In genomic region chr16:53257001-53257400, GRCh38 we compare ENCODE assay signal across 13 cellular contexts.
DNase-seq lines count a peak whose midpoint lies in the region; TF ChIP-seq lines count a peak whose summit lies in the region.
"Had no signal": no experiment of that assay in that cellular context is flagged by ENCODE, and none has a peak within 500 bp of the region (broad histone marks: within the 10 kb centered on the region; RNA-seq: fewer than 3 reads in every experiment).

No MANE protein-coding gene starts in this region.

- H3K27me3 ChIP-seq in SJSA1 (replicated peaks) (no peaks in the 10 kb centered on the region), dorsolateral prefrontal cortex (no peaks in the 10 kb centered on the region), H9 (ENCODE audit: insufficient read depth, low read length) (no peaks in the 10 kb centered on the region)
- H3K27me3 ChIP-seq: brain microvascular endothelial cell had no signal

- peaks cover 70% of the 10 kb centered on the region for H3K36me3 ChIP-seq in SJSA1

- H3K23ac ChIP-seq in H9 (ENCODE audit: insufficient read length, low read depth, low read length): no peak overlapping the region

- H2BK20ac ChIP-seq in H9 (ENCODE audit: low read depth, low read length, poor library complexity, severe bottlenecking): no peak overlapping the region

- peaks cover 3 to 4% of the 10 kb centered on the region in 2 experiments; a peak in 2 of 5 replicates for H3K9me3 Mint-ChIP-seq in H9
- H3K9me3 Mint-ChIP-seq: activated T-helper 17 cell treated with anti-CD3 and anti-CD28 coated beads, Interleukin-2, amount 50 U/mL, for 72 hours had no signal

- WGBS in H9 (ENCODE audit: extremely low coverage, insufficient read length, low lambda C conversion rate): no CpG with 5 or more reads among the region's 2 CpGs

- H3K79me1 ChIP-seq in H9 (ENCODE audit: insufficient read depth, low read depth, low read length, poor library complexity, severe bottlenecking): no peaks in the 10 kb centered on the region

- no peak overlapping the region for H2AK5ac ChIP-seq in H9 (ENCODE audit: insufficient read length, low read length)

- H3K4me2 ChIP-seq in H9 (ENCODE audit: insufficient read depth, insufficient read length, low read length): no peak overlapping the region

- H3K79me2 ChIP-seq in H9 (ENCODE audit: insufficient read depth, low read length): no peaks in the 10 kb centered on the region

- no peaks in the 10 kb centered on the region for H3K23me2 ChIP-seq in H9 (ENCODE audit: insufficient read length, low read depth, low read length, poor library complexity, severe bottlenecking)

- no peak overlapping the region for H4K5ac ChIP-seq in H9 (ENCODE audit: insufficient read length, low read depth, low read length)

- peak overlapping the region; percentile 41 for H3K27ac ChIP-seq in SJSA1
- H3K27ac ChIP-seq in dorsolateral prefrontal cortex: no peak overlapping the region
- no peak overlapping the region for H3K27ac ChIP-seq in H9 (ENCODE audit: insufficient read length, low read depth, low read length)
- H3K27ac ChIP-seq: brain microvascular endothelial cell had no signal

- POLR2A ChIA-PET in HEK293T (lab: Yijun Ruan, JAX): no interaction called here

- H3K9ac ChIP-seq in H9 (ENCODE audit: extremely low read depth, insufficient read length, low read length): no peak overlapping the region

- no peak overlapping the region for H3K4me3 Mint-ChIP-seq in H9
- H3K4me3 Mint-ChIP-seq: activated T-helper 17 cell treated with anti-CD3 and anti-CD28 coated beads, Interleukin-2, amount 50 U/mL, for 72 hours had no signal

- no peak overlapping the region for H3K56ac ChIP-seq in H9 (ENCODE audit: insufficient read length, low read depth, low read length)

- no peaks in the 10 kb centered on the region for H4K20me1 ChIP-seq in H9 (ENCODE audit: control insufficient read depth, insufficient read depth, insufficient read length)

- no peak overlapping the region for H2BK5ac ChIP-seq in H9 (ENCODE audit: insufficient read length, low read length)

- peak overlapping the region in 1 of 3 experiments; percentile 63; a peak in 2 of 7 replicates for H3K27ac Mint-ChIP-seq in H9
- H3K27ac Mint-ChIP-seq: activated T-helper 17 cell treated with anti-CD3 and anti-CD28 coated beads, Interleukin-2, amount 50 U/mL, for 72 hours had no signal

- no peaks in the 10 kb centered on the region for H3K27me3 Mint-ChIP-seq in H9 (ENCODE audit: low read depth)
- H3K27me3 Mint-ChIP-seq: activated T-helper 17 cell treated with anti-CD3 and anti-CD28 coated beads, Interleukin-2, amount 50 U/mL, for 72 hours had no signal

- H2BK12ac ChIP-seq in H9 (ENCODE audit: insufficient read length, low read depth, low read length): no peak overlapping the region

- DNase-seq in GM04503 (ENCODE audit: low read depth): peak; percentile 28
- peak in 1 of 2 experiments; percentile 44 for DNase-seq in SJSA1 (ENCODE audit: low read depth in 1 of 2, low spot score in 2 of 2)
- peak; percentile 76 for DNase-seq in fibroblast of pulmonary artery (ENCODE audit: low read depth)
- peak; percentile 38 for DNase-seq in renal cortical epithelial cell (ENCODE audit: low read depth)
- no peak for DNase-seq in dorsolateral prefrontal cortex
- DNase-seq in effector CD8-positive, alpha-beta T cell (lab: John Stamatoyannopoulos, UW): no peak
- DNase-seq in H9: no peak
- no peak for DNase-seq in HEK293T (ENCODE audit: extremely low spot score)
- DNase-seq: brain microvascular endothelial cell, NCI-H1092, NCI-H510A treated with DMSO at 0.1 percent for 48 hours, RPMI8226 had no signal

- H3T11ph ChIP-seq in H9 (ENCODE audit: low read length): no peak overlapping the region

- H3K18ac ChIP-seq in H9 (ENCODE audit: insufficient read length, low read depth, low read length): no peak overlapping the region

- no peaks in the 10 kb centered on the region for H3K9me3 ChIP-seq in SJSA1 (replicated peaks)
- no peaks in the 10 kb centered on the region for H3K9me3 ChIP-seq in H9 (ENCODE audit: control insufficient read depth, low read depth, low read length)

- H3K4me1 Mint-ChIP-seq in H9: peaks cover 0 to 3% of the 10 kb centered on the region in 2 experiments; a peak in 1 of 4 replicates
- H3K4me1 Mint-ChIP-seq: activated T-helper 17 cell treated with anti-CD3 and anti-CD28 coated beads, Interleukin-2, amount 50 U/mL, for 72 hours had no signal

- H3K4ac ChIP-seq in H9 (ENCODE audit: low read depth, low read length): no peak overlapping the region

- H3K4me3 ChIP-seq in SJSA1 (no peak overlapping the region), fibroblast of pulmonary artery (replicated peaks; ENCODE audit: low read depth, low read length) (no peak overlapping the region), dorsolateral prefrontal cortex (no peak overlapping the region)

- H3K4me1 ChIP-seq in SJSA1 (replicated peaks) (peaks cover 10% of the 10 kb centered on the region), H9 (ENCODE audit: insufficient read depth, low read length) (no peaks in the 10 kb centered on the region; the same call in 1 of the 2 replicates)

- no peak overlapping the region for H3K14ac ChIP-seq in H9 (ENCODE audit: insufficient read depth, low read length)

- TF ChIP-seq CTCF in fibroblast of pulmonary artery (IDR thresholded peaks at IDR 0.05; ENCODE audit: low read length, missing control alignments) (no peak), dorsolateral prefrontal cortex (IDR thresholded peaks at IDR 0.05 in 54 of 56, conservative IDR thresholded peaks at IDR 0.05 in 2 of 56; ENCODE audit: low read depth in 1 of 56, partially characterized antibody in 56 of 56) (no peak), H9 (conservative IDR thresholded peaks at IDR 0.05) (no peak)

- no peak overlapping the region for H2AFZ ChIP-seq in H9 (ENCODE audit: low read length)

- no peak overlapping the region for H2BK15ac ChIP-seq in H9 (ENCODE audit: low read depth, low read length)

- H2BK120ac ChIP-seq in H9 (ENCODE audit: low read depth, low read length, poor library complexity, severe bottlenecking): no peak overlapping the region

- no peak overlapping the region for H4K91ac ChIP-seq in H9 (ENCODE audit: insufficient read length, low read depth, low read length)

- CTCF ChIA-PET in HEK293T (lab: Yijun Ruan, JAX): no interaction called here

- H4K8ac ChIP-seq in H9 (replicated peaks; ENCODE audit: insufficient read length, low read depth, low read length): no peak overlapping the region

- intact Hi-C loops in dorsolateral prefrontal cortex (cut with DNase I): no loop called here

- peaks cover 50 to 78% (median 72%) of the 10 kb centered on the region in 3 experiments for H3K36me3 Mint-ChIP-seq in H9 (ENCODE audit: insufficient read depth in 1 of 3, low read depth in 3 of 3)

TF ChIP-seq in HEK293T, 16 proteins besides CTCF, POLR2A, EP300 and RAD21:
- TF ChIP-seq ARNT (IDR thresholded peaks at IDR 0.05): no peak
- no peak for TF ChIP-seq BHLHE40 (IDR thresholded peaks at IDR 0.05; ENCODE audit: borderline replicate concordance)
- no peak for TF ChIP-seq L3MBTL2 (conservative IDR thresholded peaks at IDR 0.05)
- no peak for TF ChIP-seq SP1 (IDR thresholded peaks at IDR 0.05)
- no peak for TF ChIP-seq FOXA1 (IDR thresholded peaks at IDR 0.05)
- TF ChIP-seq CTBP1 (IDR thresholded peaks at IDR 0.05; ENCODE audit: borderline replicate concordance): no peak
- TF ChIP-seq SUZ12 (IDR thresholded peaks at IDR 0.05): no peak
- no peak for TF ChIP-seq ELF4 (IDR thresholded peaks at IDR 0.05)
- no peak for TF ChIP-seq NFRKB (IDR thresholded peaks at IDR 0.05)
- no peak for TF ChIP-seq LEF1 (IDR thresholded peaks at IDR 0.05; ENCODE audit: borderline replicate concordance)
- TF ChIP-seq PKNOX1 (IDR thresholded peaks at IDR 0.05): no peak
- TF ChIP-seq ZNF384 (IDR thresholded peaks at IDR 0.05): no peak
- no peak for TF ChIP-seq TARDBP (IDR thresholded peaks at IDR 0.05)
- TF ChIP-seq FOXM1 (IDR thresholded peaks at IDR 0.05; ENCODE audit: borderline replicate concordance): no peak

Comparison
In these comparisons a context has a peak if more than half of its experiments do, and no peak if none do; other contexts are left out.
1. DNase-seq: peak in GM04503 (single experiment), fibroblast of pulmonary artery (single experiment) and renal cortical epithelial cell (single experiment); none in dorsolateral prefrontal cortex (0 of 10), effector CD8-positive, alpha-beta T cell (single experiment), H9 (single experiment) and HEK293T (single experiment).